8 cellular contexts compared by ENCODE assay signal in genomic region chr10:72331575-72332422, GRCh38. TPM values are rescaled to one million over a fixed set of nuclear protein-coding genes. Genes with fewer than 3 reads are reported as not detected.
A peak's percentile ranks its signal among the peaks of the same experiment; 100 is the strongest.
DNase-seq lines count a peak whose midpoint lies in the region; ATAC-seq, FAIRE-seq and TF ChIP-seq lines count a peak whose summit lies in the region.

No MANE protein-coding gene starts in this region.

- H3K36me3 ChIP-seq in kidney (ENCODE audit: control insufficient read depth in 1 of 2, insufficient read depth in 2 of 2, low read length in 2 of 2), result no peaks in the 10 kb centered on the region

- DNase-seq in GDM1 (lab: John Stamatoyannopoulos, UW), result peak; percentile 98
- DNase-seq in NCI-H2107 treated with DMSO at 0.1 percent for 48 hours (lab: John Stamatoyannopoulos, UW; ENCODE audit: unreplicated experiment), result peak; percentile 92
- peak; percentile 73 to 82 (median 76) for DNase-seq in activated CD4-positive, CD25-positive, alpha-beta regulatory T cell (lab: John Stamatoyannopoulos, UW)
- DNase-seq in cardiac fibroblast (ENCODE audit: low read depth in 2 of 2), result peak; percentile 56 to 96
- peak; percentile 97 for DNase-seq in kidney
- DNase-seq in stimulated activated CD4-positive, alpha-beta T cell treated with anti-CD3 and anti-CD28 coated beads, Interleukin-12 subunit alpha, Interleukin-12 subunit beta, amount 100 ng/mL, for 48 hours (ENCODE audit: low read depth in 2 of 3, low spot score in 1 of 3), result peak; percentile 76 to 93 (median 82)
- DNase-seq in cerebellar nuclear complex (lab: John Stamatoyannopoulos, UW), result no peak

- TF ChIP-seq CTCF in cardiac fibroblast (IDR thresholded peaks at IDR 0.05; ENCODE audit: low read depth, low read length), result no peak
- peak; percentile 30 for TF ChIP-seq CTCF in kidney (IDR thresholded peaks at IDR 0.05; ENCODE audit: borderline replicate concordance, extremely low read depth, insufficient read depth)

- intact Hi-C loops in kidney (cut with DNase I), result loop anchor here (10.0 kb wide), 3 partner anchors 57 to 207 kb away; partner anchors contain the start of gene DDIT4

- peak overlapping the region; percentile 35 to 49 for H3K9ac ChIP-seq in kidney (ENCODE audit: low read length in 2 of 2)

- H3K4me3 ChIP-seq in cardiac fibroblast (replicated peaks in 1 of 2; ENCODE audit: low read depth in 2 of 2, low read length in 2 of 2), result no peak overlapping the region
- peak overlapping the region in 1 of 2 donors; percentile 13 for H3K4me3 ChIP-seq in kidney (ENCODE audit: low read length in 2 of 2)

- H3K4me1 ChIP-seq in kidney (ENCODE audit: control insufficient read depth in 1 of 2, insufficient read depth in 1 of 2, low read depth in 1 of 2, low read length in 2 of 2), result peaks cover 59 to 71% of the 10 kb centered on the region in 2 donors

- no peaks in the 10 kb centered on the region for H3K9me3 ChIP-seq in kidney (ENCODE audit: control insufficient read depth in 1 of 2, low read length in 2 of 2)

- H3K27ac ChIP-seq in kidney (ENCODE audit: low read depth in 2 of 2, low read length in 2 of 2), result peak overlapping the region; percentile 87 to 89

- peak; percentile 30 for ATAC-seq in HG02840 (IDR thresholded peaks at IDR 0.05; ENCODE audit: low FRiP score, unreplicated experiment)

- FAIRE-seq in kidney (lab: Jason Lieb, UNC), result no peak

RNA-seq across cellular contexts. Expression of gene DNAJB12, which starts 22.9 kb away (rescaled TPM):
- total RNA-seq in kidney, result 37.7 TPM
- 32.0 TPM for polyA plus RNA-seq in kidney (ENCODE audit: insufficient read depth, low read depth, low replicate concordance)

RNA-seq across cellular contexts. Expression of gene DDIT4, which starts 58.1 kb away (rescaled TPM):
- total RNA-seq in kidney, result 292 TPM
- 96.9 TPM for polyA plus RNA-seq in kidney (ENCODE audit: insufficient read depth, low read depth, low replicate concordance)

Comparison
In these comparisons a context has a peak if more than half of its experiments do, and no peak if none do; other contexts are left out.
1. DNase-seq: peak in GDM1 (single experiment), NCI-H2107 treated with DMSO at 0.1 percent for 48 hours (single experiment), activated CD4-positive, CD25-positive, alpha-beta regulatory T cell (4 of 4), cardiac fibroblast (2 of 2), kidney (single experiment) and stimulated activated CD4-positive, alpha-beta T cell treated with anti-CD3 and anti-CD28 coated beads, Interleukin-12 subunit alpha, Interleukin-12 subunit beta, amount 100 ng/mL, for 48 hours (3 of 3); none in cerebellar nuclear complex (0 of 2).